ENCODE assay signal across 25 cellular contexts in genomic region chr15:35514759-35515158, GRCh38. TPM values are rescaled to one million over a fixed set of nuclear protein-coding genes. Genes with fewer than 3 reads are reported as not detected.
A peak's percentile ranks its signal among the peaks of the same experiment; 100 is the strongest.
DNase-seq lines count a peak whose midpoint lies in the region; ATAC-seq and TF ChIP-seq lines count a peak whose summit lies in the region.
"Had no signal": no experiment of that assay in that cellular context is flagged by ENCODE, and none has a peak within 500 bp of the region (broad histone marks: within the 10 kb centered on the region; RNA-seq: fewer than 3 reads in every experiment).

No MANE protein-coding gene starts in this region.

- no peaks in the 10 kb centered on the region for H3K9me3 Mint-ChIP-seq in HFFc6
- H3K9me3 Mint-ChIP-seq: activated naive CD4-positive, alpha-beta T cell treated with anti-CD3 and anti-CD28 coated beads, Interleukin-2, amount 50 U/mL, for 72 hours; activated T-helper 17 cell treated with anti-CD3 and anti-CD28 coated beads, Interleukin-2, amount 50 U/mL, for 72 hours; CD8-positive, alpha-beta memory T cell; immature natural killer cell; naive thymus-derived CD8-positive, alpha-beta T cell had no signal

- H3K36me3 ChIP-seq in brain microvascular endothelial cell (replicated peaks), result no peaks in the 10 kb centered on the region
- no peaks in the 10 kb centered on the region for H3K36me3 ChIP-seq in heart left ventricle
- no peaks in the 10 kb centered on the region for H3K36me3 ChIP-seq in WERI-Rb-1
- H3K36me3 ChIP-seq: esophagus squamous epithelium, left lung, MG63, suprapubic skin, vagina had no signal

- H3K9me3 ChIP-seq in heart left ventricle (no peaks in the 10 kb centered on the region), WERI-Rb-1 (ENCODE audit: severe bottlenecking) (no peaks in the 10 kb centered on the region)
- H3K9me3 ChIP-seq: esophagus squamous epithelium, left lung, MG63, suprapubic skin, vagina had no signal

- H3K36me3 Mint-ChIP-seq in HFFc6 (ENCODE audit: low read depth), result no peaks in the 10 kb centered on the region
- H3K36me3 Mint-ChIP-seq: activated naive CD4-positive, alpha-beta T cell treated with anti-CD3 and anti-CD28 coated beads, Interleukin-2, amount 50 U/mL, for 72 hours had no signal

- in situ Hi-C loops in brain microvascular endothelial cell (cut with HindIII; ENCODE audit: low pct_ligation_motif_present, low sequenced_read_pairs), result no loop called here

- H3K27me3 ChIP-seq in brain microvascular endothelial cell (replicated peaks) (no peaks in the 10 kb centered on the region), heart left ventricle (no peaks in the 10 kb centered on the region), WERI-Rb-1 (ENCODE audit: insufficient read depth, low read depth, severe bottlenecking) (no peaks in the 10 kb centered on the region)
- H3K27me3 ChIP-seq: esophagus squamous epithelium, left lung, MG63, suprapubic skin, vagina had no signal

- H3K4me1 ChIP-seq in heart left ventricle, result peaks cover 0 to 2% (median 0%) of the 10 kb centered on the region in 12 donors
- H3K4me1 ChIP-seq: esophagus squamous epithelium, suprapubic skin, vagina had no signal

- H3K27me3 Mint-ChIP-seq in HFFc6 (ENCODE audit: insufficient read depth), result no peaks in the 10 kb centered on the region
- H3K27me3 Mint-ChIP-seq: activated T-helper 17 cell treated with anti-CD3 and anti-CD28 coated beads, Interleukin-2, amount 50 U/mL, for 72 hours; CD8-positive, alpha-beta memory T cell; naive thymus-derived CD8-positive, alpha-beta T cell had no signal

- H3K4me3 Mint-ChIP-seq in HFFc6, result peak overlapping the region; percentile 4; the same call in 1 of the 2 replicates
- H3K4me3 Mint-ChIP-seq: activated T-helper 17 cell treated with anti-CD3 and anti-CD28 coated beads, Interleukin-2, amount 50 U/mL, for 72 hours; CD8-positive, alpha-beta memory T cell; immature natural killer cell; naive thymus-derived CD8-positive, alpha-beta T cell had no signal

- no peak for TF ChIP-seq CTCF in HFFc6 (IDR thresholded peaks at IDR 0.05)
- no peak for TF ChIP-seq CTCF in brain microvascular endothelial cell (IDR thresholded peaks at IDR 0.05; ENCODE audit: low read depth, low read length, missing control alignments)
- no peak for TF ChIP-seq CTCF in foreskin fibroblast (IDR thresholded peaks at IDR 0.05; ENCODE audit: low read depth, low read length)
- TF ChIP-seq CTCF in heart left ventricle (IDR thresholded peaks at IDR 0.05), result no peak
- TF ChIP-seq CTCF in WERI-Rb-1 (IDR thresholded peaks at IDR 0.05; ENCODE audit: low read depth, low read length), result no peak

- intact Hi-C loops in heart left ventricle (cut with DNase I), result loop anchor here in 6 of 10 donors (5.0 to 10.0 kb wide), 6 partner anchors 180 to 1620 kb away; no protein-coding TSS in a partner anchor

- peak; percentile 33 for DNase-seq in HFFc6
- peak; percentile 12 for DNase-seq in brain microvascular endothelial cell
- peak; percentile 11 to 33 for DNase-seq in foreskin fibroblast
- no peak for DNase-seq in heart left ventricle
- DNase-seq in stimulated activated CD4-positive, alpha-beta T cell treated with anti-CD3 and anti-CD28 coated beads, Interleukin-4, amount 100 ng/mL, for 24 hours, result no peak
- no peak for DNase-seq in stimulated activated naive CD4-positive, alpha-beta T cell treated with Interleukin-2 at 50 U/mL for 16 hours (lab: John Stamatoyannopoulos, UW)
- DNase-seq in WERI-Rb-1, result no peak
- DNase-seq: AML-193; CD8-positive, alpha-beta memory T cell; esophagus squamous epithelium; H7; head of caudate nucleus; immature natural killer cell; MG63; naive thymus-derived CD8-positive, alpha-beta T cell; NCI-H1417; NCI-H2081 treated with DMSO at 0.1 percent for 48 hours; NCI-H446 treated with DMSO at 0.1 percent for 48 hours had no signal

- H3K27ac Mint-ChIP-seq in HFFc6, result peak overlapping the region; percentile 45; the same call in 1 of the 2 replicates
- H3K27ac Mint-ChIP-seq: activated naive CD4-positive, alpha-beta T cell treated with anti-CD3 and anti-CD28 coated beads, Interleukin-2, amount 50 U/mL, for 72 hours; activated T-helper 17 cell treated with anti-CD3 and anti-CD28 coated beads, Interleukin-2, amount 50 U/mL, for 72 hours; CD8-positive, alpha-beta memory T cell; immature natural killer cell; naive thymus-derived CD8-positive, alpha-beta T cell had no signal

- no peak overlapping the region for H3K4me3 ChIP-seq in brain microvascular endothelial cell (ENCODE audit: low read depth, low read length)
- no peak overlapping the region for H3K4me3 ChIP-seq in foreskin fibroblast (ENCODE audit: low read depth in 1 of 2, low read length in 2 of 2)
- H3K4me3 ChIP-seq in heart left ventricle, result no peak overlapping the region
- H3K4me3 ChIP-seq in WERI-Rb-1 (ENCODE audit: low read depth, low read length), result no peak overlapping the region
- H3K4me3 ChIP-seq: esophagus squamous epithelium, left lung, MG63, suprapubic skin, vagina had no signal

- H3K4me1 Mint-ChIP-seq in HFFc6 (ENCODE audit: low read depth), result peaks cover 38% of the 10 kb centered on the region
- H3K4me1 Mint-ChIP-seq: activated T-helper 17 cell treated with anti-CD3 and anti-CD28 coated beads, Interleukin-2, amount 50 U/mL, for 72 hours; CD8-positive, alpha-beta memory T cell; immature natural killer cell; naive thymus-derived CD8-positive, alpha-beta T cell had no signal

- peak overlapping the region; percentile 56 for H3K27ac ChIP-seq in brain microvascular endothelial cell
- no peak overlapping the region for H3K27ac ChIP-seq in heart left ventricle
- no peak overlapping the region for H3K27ac ChIP-seq in WERI-Rb-1
- H3K27ac ChIP-seq: esophagus squamous epithelium, left lung, suprapubic skin, vagina, VCaP had no signal

- no peak for ATAC-seq in heart left ventricle
- ATAC-seq: activated naive CD4-positive, alpha-beta T cell treated with anti-CD3 and anti-CD28 coated beads, Interleukin-2, amount 50 U/mL, for 72 hours; activated T-helper 17 cell treated with anti-CD3 and anti-CD28 coated beads, Interleukin-2, amount 50 U/mL, for 72 hours; left lung; naive thymus-derived CD8-positive, alpha-beta T cell; sciatic nerve had no signal

- no peak for TF ChIP-seq POLR2A in heart left ventricle (IDR thresholded peaks at IDR 0.05)

RNA-seq across cellular contexts. Expression of gene DPH6, which starts 31.2 kb away (rescaled TPM):
- total RNA-seq in HFFc6 (2021; fragmentation: NEBNext Ultra II Directional; extraction: Animal tissue kit (Norgen Biotek cat#: 25700)), result 10 to 100 TPM in 4 of 6 experiments, 1 to 10 TPM in 2; 8.9 to 14.8 (median 12.1) TPM
- 10 to 100 TPM in 8 of 9 donors, 1 to 10 TPM in 1; 7.7 to 24.8 (median 16.0) TPM for total RNA-seq in heart left ventricle
- 10 to 100 TPM in 1 of 2 donors, 1 to 10 TPM in 1; 5.9 to 12.2 TPM for polyA plus RNA-seq in heart left ventricle

Comparison
In these comparisons a context has a peak if more than half of its experiments do, and no peak if none do; other contexts are left out.
1. DNase-seq: peak in HFFc6 (single experiment), brain microvascular endothelial cell (single experiment) and foreskin fibroblast (2 of 2); none in heart left ventricle (0 of 5), stimulated activated CD4-positive, alpha-beta T cell treated with anti-CD3 and anti-CD28 coated beads, Interleukin-4, amount 100 ng/mL, for 24 hours (single experiment), stimulated activated naive CD4-positive, alpha-beta T cell treated with Interleukin-2 at 50 U/mL for 16 hours (single experiment) and WERI-Rb-1 (single experiment).